ENCODE assay signal across 8 cellular contexts in genomic region chr2:20421988-20422678, GRCh38. TPM values are rescaled to one million over a fixed set of nuclear protein-coding genes. Genes with fewer than 3 reads are reported as not detected.
A peak's percentile ranks its signal among the peaks of the same experiment; 100 is the strongest.
DNase-seq lines count a peak whose midpoint lies in the region; ATAC-seq and TF ChIP-seq lines count a peak whose summit lies in the region.

No MANE protein-coding gene starts in this region.

- peak; percentile 81 for DNase-seq in HS-27A (ENCODE audit: low read depth)
- DNase-seq in MCF 10A (ENCODE audit: unreplicated experiment), result peak; percentile 98
- peak; percentile 87 to 92 for DNase-seq in left lung
- DNase-seq in stomach, result peak; percentile 98
- no peak for DNase-seq in GM10266 (ENCODE audit: extremely low spot score)

- WGBS in stomach, 5 donors, result 31 to 51% (median 31%) methylated on average over 11 of the region's 11 CpGs

- H3K4me1 ChIP-seq in left lung, result peaks cover 28 to 49% of the 10 kb centered on the region in 2 donors
- H3K4me1 ChIP-seq in stomach, result peaks cover 39 to 84% (median 72%) of the 10 kb centered on the region in 4 donors

- CTCF ChIA-PET in MCF 10A (lab: Yijun Ruan, JAX), result interaction anchor here (0.5 to 16.5 kb wide), 15 partner anchors 11 to 239 kb away, joined by 3 to 275 read pairs (median 6); no protein-coding TSS in a partner anchor

- no peak overlapping the region for H3K27ac Mint-ChIP-seq in MCF 10A (ENCODE audit: low read depth, unreplicated experiment)

- H3K4me3 ChIP-seq in left lung (no peak overlapping the region), stomach (no peak overlapping the region)

- peak; percentile 64 for TF ChIP-seq EP300 in stomach (IDR thresholded peaks at IDR 0.05)

- ATAC-seq in left lung (peak; percentile 81), HG02759 (IDR thresholded peaks at IDR 0.05; ENCODE audit: unreplicated experiment) (no peak), HG02852 (IDR thresholded peaks at IDR 0.05; ENCODE audit: unreplicated experiment) (no peak), HG03108 (IDR thresholded peaks at IDR 0.05; ENCODE audit: unreplicated experiment) (no peak)

- H3K27ac ChIP-seq in left lung (peak overlapping the region; percentile 2 to 25), stomach (peak overlapping the region; percentile 20 to 87 (median 76))

- no TSS peak for BruUV-seq in MCF 10A (replicated peaks; lab: Mats Ljungman, UMichigan)

- H3K4me1 Mint-ChIP-seq in MCF 10A (ENCODE audit: insufficient read depth, unreplicated experiment), result peaks cover 38% of the 10 kb centered on the region

- no peak for TF ChIP-seq POLR2A in stomach (IDR thresholded peaks at IDR 0.05)

- no peak overlapping the region for H3K4me3 Mint-ChIP-seq in MCF 10A (ENCODE audit: unreplicated experiment)

- H3K36me3 ChIP-seq in left lung (no peaks in the 10 kb centered on the region), stomach (no peaks in the 10 kb centered on the region)

- TF ChIP-seq CTCF in MCF 10A (IDR thresholded peaks at IDR 0.05; ENCODE audit: unreplicated experiment) (no peak), left lung (IDR thresholded peaks at IDR 0.05) (no peak), stomach (IDR thresholded peaks at IDR 0.05) (no peak), GM10266 (IDR thresholded peaks at IDR 0.05; ENCODE audit: control insufficient read depth, insufficient read depth, low read depth, missing control alignments) (no peak)

- POLR2A ChIA-PET in MCF 10A (lab: Yijun Ruan, JAX), result interaction anchor here (0.6 to 5.0 kb wide), 12 partner anchors 10 to 369 kb away, joined by 3 to 35 read pairs (median 3); partner anchors contain the start of gene HS1BP3

- intact Hi-C loops in MCF 10A (cut with micrococcal nuclease) (loop anchor here (2.0 kb wide), 1 partner anchor 21 kb away; no protein-coding TSS in a partner anchor), left lung (cut with DNase I) (no loop called here), stomach (cut with DNase I; ENCODE audit: low total_unique reads) (no loop called here)

- H3K9me3 ChIP-seq in left lung (no peaks in the 10 kb centered on the region), stomach (no peaks in the 10 kb centered on the region)

- H3K27me3 Mint-ChIP-seq in MCF 10A (ENCODE audit: insufficient read depth, unreplicated experiment), result no peaks in the 10 kb centered on the region

- H3K9me3 Mint-ChIP-seq in MCF 10A (ENCODE audit: unreplicated experiment), result no peaks in the 10 kb centered on the region

- peaks cover 7% of the 10 kb centered on the region for H3K36me3 Mint-ChIP-seq in MCF 10A (ENCODE audit: insufficient read depth, unreplicated experiment)

- no peaks in the 10 kb centered on the region for H3K27me3 ChIP-seq in left lung
- H3K27me3 ChIP-seq in stomach, result no peaks in the 10 kb centered on the region

RNA-seq across cellular contexts. Expression of gene RHOB, which starts 24.7 kb away (rescaled TPM):
- total RNA-seq in MCF 10A (2022) (28.1 and 45.7 TPM in 2 replicates), left lung (100 to 1,000 TPM; 116 to 124 TPM), stomach (1,000 to 10,000 TPM in 1 of 5 donors, 100 to 1,000 TPM in 4; 353 to 1,146 (median 607) TPM)
- 100 to 1,000 TPM; 143 to 327 (median 145) TPM for polyA plus RNA-seq in stomach
